Comparison of ENCODE assay signal across 14 cellular contexts in genomic region chr1:203476223-203476622, GRCh38. TPM values are rescaled to one million over a fixed set of nuclear protein-coding genes. Genes with fewer than 3 reads are reported as not detected.
DNase-seq lines count a peak whose midpoint lies in the region; ATAC-seq, FAIRE-seq and TF ChIP-seq lines count a peak whose summit lies in the region.
"Had no signal": no experiment of that assay in that cellular context is flagged by ENCODE, and none has a peak within 500 bp of the region (broad histone marks: within the 10 kb centered on the region; RNA-seq: fewer than 3 reads in every experiment).

No MANE protein-coding gene starts in this region.

- no peak overlapping the region for H3K9ac ChIP-seq in GM12878 (ENCODE audit: control insufficient read depth, insufficient read depth, low read length)

- H3K27me3 Mint-ChIP-seq in HFFc6 (ENCODE audit: insufficient read depth), result peaks cover 14% of the 10 kb centered on the region

- CTCF ChIA-PET in GM12878 (lab: Yijun Ruan, JAX), result interaction anchor here (0.7 to 8.2 kb wide), 11 partner anchors 10 to 225 kb away, joined by 3 to 80 read pairs (median 7); no protein-coding TSS in a partner anchor

- DNase-seq in GM12878 (ENCODE audit: low read depth, low spot score), result no peak
- DNase-seq in ovary, result peak in 1 of 5 donors; percentile 40
- no peak for DNase-seq in upper lobe of left lung
- DNase-seq in HFFc6, result no peak
- no peak for DNase-seq in effector CD4-positive, alpha-beta T cell
- DNase-seq in NCI-H524 treated with DMSO at 0.1 percent for 48 hours (lab: John Stamatoyannopoulos, UW), result no peak
- DNase-seq: CD4-positive, alpha-beta T cell; left cardiac atrium; occipital lobe; stimulated activated CD8-positive, alpha-beta memory T cell treated with anti-CD3 and anti-CD28 coated beads, Interleukin-4, amount 100 ng/mL, for 48 hours had no signal

- H2AFZ ChIP-seq in GM12878 (ENCODE audit: control insufficient read depth, low read depth, low read length), result no peak overlapping the region

- FAIRE-seq in GM12878 (lab: Jason Lieb, UNC), result no peak

- SMC1A ChIA-PET in GM12878 (lab: Charles Lee; ENCODE audit: uncharacterized antibody, unreplicated experiment), result interaction anchor here (0.7 to 3.4 kb wide), 10 partner anchors 10 to 206 kb away, joined by 3 to 16 read pairs (median 4); no protein-coding TSS in a partner anchor

- no peak overlapping the region for H3K4me2 ChIP-seq in GM12878 (ENCODE audit: control insufficient read depth, insufficient read depth)

- WGBS in GM12878 (ENCODE audit: insufficient coverage, insufficient replicate concordance, low lambda C conversion rate, missing lambda C conversion rate), result 16% methylated on average over 6 of the region's 6 CpGs
- 0 to 23% methylated on average over 1 to 5 of the region's 6 CpGs for WGBS in gastroesophageal sphincter (ENCODE audit: low coverage in 1 of 2), 2 donors
- 4 to 12% (median 9%) methylated on average over 6 of the region's 6 CpGs for WGBS in ovary, 3 donors
- WGBS in upper lobe of left lung, 2 donors, result 54 to 58% methylated on average over 6 of the region's 6 CpGs

- no TSS peak for BruUV-seq in GM12878 (replicated peaks; lab: Mats Ljungman, UMichigan)

- ATAC-seq in GM12878 (no peak), gastroesophageal sphincter (no peak), upper lobe of left lung (ENCODE audit: low FRiP score in 2 of 2) (no peak)
- ATAC-seq: SK-N-SH treated with all-trans-retinoic acid at 6 μM for 48 hours had no signal

- intact Hi-C loops in GM12878 (cut with micrococcal nuclease; ENCODE audit: unreplicated experiment) (no loop called here), ovary (cut with DNase I) (loop anchor here in 2 of 4 donors (5.0 kb wide), 1 partner anchor 34 kb away; no protein-coding TSS in a partner anchor)

- peaks cover 2 to 6% of the 10 kb centered on the region in 2 experiments; a peak in 2 of 4 replicates for H3K27me3 ChIP-seq in GM12878 (replicated peaks in 1 of 2; ENCODE audit: control insufficient read depth in 2 of 2, insufficient read depth in 2 of 2, low read length in 1 of 2)
- no peaks in the 10 kb centered on the region for H3K27me3 ChIP-seq in gastroesophageal sphincter
- no peaks in the 10 kb centered on the region for H3K27me3 ChIP-seq in ovary
- no peaks in the 10 kb centered on the region for H3K27me3 ChIP-seq in upper lobe of left lung

- TF ChIP-seq RAD21 in GM12878 (IDR thresholded peaks at IDR 0.05; ENCODE audit: insufficient read depth, low read depth, low read length), result no peak

- RAD21 ChIA-PET in GM12878 (lab: Charles Lee; ENCODE audit: unreplicated experiment), result interaction anchor here (0.7 to 3.6 kb wide), 7 partner anchors 9 to 149 kb away, joined by 3 to 17 read pairs (median 4); no protein-coding TSS in a partner anchor

- TF ChIP-seq POLR2A in GM12878 (IDR thresholded peaks at IDR 0.05; ENCODE audit: low read depth, low read length) (no peak), gastroesophageal sphincter (IDR thresholded peaks at IDR 0.05) (no peak), ovary (IDR thresholded peaks at IDR 0.05) (no peak), upper lobe of left lung (IDR thresholded peaks at IDR 0.05) (no peak)

- TF ChIP-seq EP300 in GM12878 (IDR thresholded peaks at IDR 0.05; ENCODE audit: borderline replicate concordance in 1 of 2, control insufficient read depth in 1 of 2, low read depth in 2 of 2, low read length in 2 of 2) (no peak), gastroesophageal sphincter (IDR thresholded peaks at IDR 0.05) (no peak), ovary (IDR thresholded peaks at IDR 0.05) (no peak), upper lobe of left lung (IDR thresholded peaks at IDR 0.05) (no peak)

- H3K36me3 ChIP-seq in GM12878 (ENCODE audit: control insufficient read depth in 2 of 2, insufficient read depth in 2 of 2, low read length in 1 of 2), result no peaks in the 10 kb centered on the region
- H3K36me3 ChIP-seq in gastroesophageal sphincter, result no peaks in the 10 kb centered on the region
- H3K36me3 ChIP-seq in ovary, result no peaks in the 10 kb centered on the region
- H3K36me3 ChIP-seq in upper lobe of left lung, result no peaks in the 10 kb centered on the region

- H3K9me3 Mint-ChIP-seq in HFFc6, result no peaks in the 10 kb centered on the region
- H3K9me3 Mint-ChIP-seq: CD4-positive, alpha-beta T cell had no signal

- peaks cover 51% of the 10 kb centered on the region for H3K4me1 Mint-ChIP-seq in HFFc6 (ENCODE audit: low read depth)

- no peak overlapping the region for H3K4me3 Mint-ChIP-seq in HFFc6
- H3K4me3 Mint-ChIP-seq: CD4-positive, alpha-beta T cell had no signal

- no peaks in the 10 kb centered on the region for H3K36me3 Mint-ChIP-seq in HFFc6 (ENCODE audit: low read depth)

- in situ Hi-C loops in GM12878 (cut with MboI), result no loop called here

- H3K27ac ChIP-seq in GM12878 (ENCODE audit: control insufficient read depth, insufficient read depth), result no peak overlapping the region
- peak overlapping the region; percentile 85 to 94 (median 92) for H3K27ac ChIP-seq in gastroesophageal sphincter
- H3K27ac ChIP-seq in ovary, result peak overlapping the region; percentile 84 to 88
- H3K27ac ChIP-seq in upper lobe of left lung, result peak overlapping the region; percentile 51 to 78 (median 74)
- H3K27ac ChIP-seq: HL-60 had no signal

- no peak for TF ChIP-seq CTCF in GM12878 (IDR thresholded peaks at IDR 0.05 in 2 of 3, conservative IDR thresholded peaks at IDR 0.05 in 1 of 3; ENCODE audit: control insufficient read depth in 2 of 3, extremely low read depth in 1 of 3, insufficient read depth in 1 of 3, low read depth in 3 of 3, low read length in 3 of 3)
- no peak for TF ChIP-seq CTCF in gastroesophageal sphincter (IDR thresholded peaks at IDR 0.05)
- TF ChIP-seq CTCF in ovary (IDR thresholded peaks at IDR 0.05), result no peak
- TF ChIP-seq CTCF in upper lobe of left lung (IDR thresholded peaks at IDR 0.05), result no peak
- no peak for TF ChIP-seq CTCF in HFFc6 (IDR thresholded peaks at IDR 0.05)

- no peaks in the 10 kb centered on the region for H3K79me2 ChIP-seq in GM12878 (ENCODE audit: control insufficient read depth, insufficient read depth, low read length)

- no peak overlapping the region for H3K4me3 ChIP-seq in GM12878
- peak overlapping the region; percentile 56 to 88 for H3K4me3 ChIP-seq in gastroesophageal sphincter
- H3K4me3 ChIP-seq in ovary, result peak overlapping the region; percentile 62
- H3K4me3 ChIP-seq in upper lobe of left lung, result peak overlapping the region in 3 of 4 donors; percentile 32 to 47 (median 42)

- H4K20me1 ChIP-seq in GM12878 (ENCODE audit: control insufficient read depth, insufficient read depth), result no peaks in the 10 kb centered on the region

- no peaks in the 10 kb centered on the region for H3K9me3 ChIP-seq in GM12878 (replicated peaks; ENCODE audit: control insufficient read depth, insufficient read depth, low read length)
- no peaks in the 10 kb centered on the region for H3K9me3 ChIP-seq in gastroesophageal sphincter
- no peaks in the 10 kb centered on the region for H3K9me3 ChIP-seq in ovary
- no peaks in the 10 kb centered on the region for H3K9me3 ChIP-seq in upper lobe of left lung

- no peak overlapping the region for H3K27ac Mint-ChIP-seq in HFFc6
- H3K27ac Mint-ChIP-seq: CD4-positive, alpha-beta T cell had no signal

- POLR2A ChIA-PET in GM12878 (lab: Charles Lee), result interaction anchor here (1.0 to 1.5 kb wide), 5 partner anchors 10 to 23 kb away, joined by 3 to 5 read pairs (median 4); no protein-coding TSS in a partner anchor

- peaks cover 9% of the 10 kb centered on the region; the same call in 1 of the 2 replicates for H3K4me1 ChIP-seq in GM12878 (ENCODE audit: control insufficient read depth, insufficient read depth, low read length)
- peaks cover 3 to 72% (median 18%) of the 10 kb centered on the region in 3 donors for H3K4me1 ChIP-seq in gastroesophageal sphincter
- peaks cover 29% of the 10 kb centered on the region for H3K4me1 ChIP-seq in ovary (ENCODE audit: insufficient read depth)
- peaks cover 7 to 9% (median 9%) of the 10 kb centered on the region in 4 donors for H3K4me1 ChIP-seq in upper lobe of left lung

RNA-seq across cellular contexts. Expression of gene PRELP, which starts 0.6 kb away (rescaled TPM):
- total RNA-seq in GM12878 (2013; cell fraction: nucleolus; rRNA removed), result not detected in 2 replicates
- total RNA-seq in GM12878 (2014; rRNA removed), result not detected in 2 replicates
- not detected in 2 replicates for total RNA-seq in GM12878 (2014; rRNA removed; fragmentation: Illumina TruSeq; extraction: Trizol)
- 0.05 TPM in 2 replicates for total RNA-seq in GM12878 (2021)
- polyA plus RNA-seq in GM12878 (2011; ENCODE audit: low read depth), result not detected
- not detected in 2 replicates for polyA plus RNA-seq in GM12878 (2011; rRNA removed)
- polyA plus RNA-seq in GM12878 (2011; cell fraction: cytosol; rRNA removed), result not detected in 2 replicates
- polyA plus RNA-seq in GM12878 (2011; cell fraction: nucleus; rRNA removed), result not detected in 2 replicates
- polyA plus RNA-seq in GM12878 (2012), result not detected in 2 replicates
- not detected in 2 replicates for polyA plus RNA-seq in GM12878 (2014; fragmentation: Illumina TruSeq; extraction: Trizol)
- polyA plus RNA-seq in GM12878 (2014; fragmentation: Nextera tagmentation; extraction: Ambion mirVana), result not detected
- polyA plus RNA-seq in GM12878 (2014; rRNA removed), result not detected in 2 replicates
- under 1 TPM in 1 of 2 experiments, not detected in 1; 0.03 TPM for polyA plus RNA-seq in GM12878 (2016; fragmentation: Nextera tagmentation; extraction: Ambion mirVana)
- not detected in 2 replicates for polyA minus RNA-seq in GM12878 (2011; rRNA and poly(A)+ RNA removed)
- polyA minus RNA-seq in GM12878 (2011; cell fraction: cytosol; rRNA and poly(A)+ RNA removed), result not detected in 2 replicates
- not detected in 2 replicates for polyA minus RNA-seq in GM12878 (2011; cell fraction: nucleus; rRNA and poly(A)+ RNA removed)
- 100 to 1,000 TPM in 1 of 4 donors, 10 to 100 TPM in 3; 63.9 to 149 (median 66.1) TPM for total RNA-seq in gastroesophageal sphincter
- 100 to 1,000 TPM in 3 of 7 donors, 10 to 100 TPM in 4; 40.9 to 185 (median 74.8) TPM for total RNA-seq in ovary
- polyA plus RNA-seq in ovary, result 100 to 1,000 TPM in 1 of 2 donors, 10 to 100 TPM in 1; 97.8 to 163 TPM
- total RNA-seq in upper lobe of left lung, result 100 to 1,000 TPM in 1 of 6 donors, 10 to 100 TPM in 5; 30.4 to 104 (median 47.3) TPM
- total RNA-seq in HFFc6 (2021; fragmentation: NEBNext Ultra II Directional; extraction: Animal tissue kit (Norgen Biotek cat#: 25700)), result under 1 TPM; 0.59 to 0.81 (median 0.70) TPM
- total RNA-seq: CD4-positive, alpha-beta T cell; G401 had no signal

RNA-seq across cellular contexts. Expression of gene OPTC, which starts 17.7 kb away (rescaled TPM):
- not detected in 2 replicates for total RNA-seq in GM12878 (2013; cell fraction: nucleolus; rRNA removed)
- total RNA-seq in GM12878 (2014; rRNA removed) (not detected in 2 replicates), GM12878 (2014; rRNA removed; fragmentation: Illumina TruSeq; extraction: Trizol) (not detected in 2 replicates), GM12878 (2021) (not detected in 2 replicates), gastroesophageal sphincter (not detected), ovary (not detected), upper lobe of left lung (not detected)
- not detected for polyA plus RNA-seq in GM12878 (2011; ENCODE audit: low read depth)
- polyA plus RNA-seq in GM12878 (2011; rRNA removed) (not detected in 2 replicates), GM12878 (2014; fragmentation: Illumina TruSeq; extraction: Trizol) (not detected in 2 replicates), GM12878 (2014; fragmentation: Nextera tagmentation; extraction: Ambion mirVana) (not detected), GM12878 (2014; rRNA removed) (not detected in 2 replicates), GM12878 (2016; fragmentation: Nextera tagmentation; extraction: Ambion mirVana) (not detected), ovary (under 1 TPM in 1 of 2 donors, not detected in 1; 0.08 TPM)
- polyA plus RNA-seq in GM12878 (2011; cell fraction: cytosol; rRNA removed), result not detected in 2 replicates
- not detected in 2 replicates for polyA plus RNA-seq in GM12878 (2011; cell fraction: nucleus; rRNA removed)
- not detected in 2 replicates for polyA plus RNA-seq in GM12878 (2012)
- not detected in 2 replicates for polyA minus RNA-seq in GM12878 (2011; rRNA and poly(A)+ RNA removed)
- not detected in 2 replicates for polyA minus RNA-seq in GM12878 (2011; cell fraction: cytosol; rRNA and poly(A)+ RNA removed)
- not detected in 2 replicates for polyA minus RNA-seq in GM12878 (2011; cell fraction: nucleus; rRNA and poly(A)+ RNA removed)
- not detected for total RNA-seq in HFFc6 (2021; fragmentation: NEBNext Ultra II Directional; extraction: Animal tissue kit (Norgen Biotek cat#: 25700))
- total RNA-seq: CD4-positive, alpha-beta T cell; G401; left cardiac atrium; occipital lobe had no signal

Comparison
In these comparisons a context has a peak if more than half of its experiments do, and no peak if none do; other contexts are left out.
1. RNA of gene PRELP, which starts 0.6 kb away (total RNA-seq): 40.9 to 185 TPM in ovary, 63.9 to 149 TPM in gastroesophageal sphincter and 30.4 to 104 TPM in upper lobe of left lung; 0.59 to 0.81 TPM in HFFc6 and 0.05 TPM in GM12878; every median in the first group is over 10 times any median in the second.